ENCODE assay signal across 22 cellular contexts in the genomic region with DNA sequence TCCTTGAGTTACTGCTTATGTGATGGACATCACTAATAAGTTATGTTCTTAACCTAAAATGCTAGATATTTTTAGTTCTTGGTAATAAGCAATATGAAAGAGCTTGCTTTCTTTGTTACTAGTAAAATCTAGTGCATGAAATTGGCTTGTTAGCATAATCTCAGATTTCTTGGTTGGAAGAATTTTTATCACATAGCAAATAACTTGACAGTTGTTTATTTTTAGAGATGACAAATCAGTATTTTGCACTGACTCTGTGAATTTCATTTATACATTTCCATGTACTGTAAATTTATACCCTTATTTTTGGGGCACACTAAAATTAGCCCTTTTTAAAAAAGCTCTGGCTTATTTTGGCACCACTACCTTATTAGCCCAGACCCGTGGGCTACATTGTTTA. TPM values are rescaled to one million over a fixed set of nuclear protein-coding genes. Genes with fewer than 3 reads are reported as not detected.
A peak's percentile ranks its signal among the peaks of the same experiment; 100 is the strongest.
DNase-seq lines count a peak whose midpoint lies in the region; ATAC-seq and TF ChIP-seq lines count a peak whose summit lies in the region.
"Had no signal": no experiment of that assay in that cellular context is flagged by ENCODE, and none has a peak within 500 bp of the region (broad histone marks: within the 10 kb centered on the region; RNA-seq: fewer than 3 reads in every experiment).

No MANE protein-coding gene starts in this region.

- H3K4me1 Mint-ChIP-seq in osteocyte (ENCODE audit: unreplicated experiment) (peaks cover 30% of the 10 kb centered on the region), progenitor cell of endocrine pancreas (ENCODE audit: low read depth) (no peaks in the 10 kb centered on the region)

- H3K9ac ChIP-seq in SK-N-MC (ENCODE audit: insufficient read length) (no peak overlapping the region), fibroblast of lung (ENCODE audit: insufficient read depth, low read length) (no peak overlapping the region)

- 0 out of 2 replicates have a peak overlapping the region, but pooled peaks have one; percentile 21 for H3K4me3 ChIP-seq in SK-N-MC
- no peak overlapping the region for H3K4me3 ChIP-seq in fibroblast of lung (replicated peaks in 1 of 4; ENCODE audit: control extremely low read depth in 1 of 4, insufficient read depth in 1 of 4, low read depth in 3 of 4, low read length in 4 of 4)
- H3K4me3 ChIP-seq in breast epithelium = no peak overlapping the region
- H3K4me3 ChIP-seq: K562 had no signal

- no peak for ATAC-seq in HG02981 (IDR thresholded peaks at IDR 0.05; ENCODE audit: unreplicated experiment)
- ATAC-seq: K562 had no signal

- H3K9me3 ChIP-seq in SK-N-MC (ENCODE audit: low read depth, low read length) (no peaks in the 10 kb centered on the region), fibroblast of lung (ENCODE audit: control insufficient read depth, insufficient read depth, low read depth, low read length) (no peaks in the 10 kb centered on the region), breast epithelium (no peaks in the 10 kb centered on the region)

- H3K27me3 ChIP-seq in fibroblast of lung (ENCODE audit: control insufficient read depth, insufficient read depth, low read length) (no peaks in the 10 kb centered on the region), breast epithelium (no peaks in the 10 kb centered on the region)

- no peak overlapping the region for H2AFZ ChIP-seq in fibroblast of lung (ENCODE audit: low read length)

- H3K4me2 ChIP-seq in fibroblast of lung (ENCODE audit: extremely low read depth, insufficient read depth, low read length) = peak overlapping the region; percentile 17

- H3K36me3 ChIP-seq in SK-N-MC (ENCODE audit: insufficient read depth, low read length) = no peaks in the 10 kb centered on the region; the same call in 1 of the 2 replicates
- no peaks in the 10 kb centered on the region for H3K36me3 ChIP-seq in fibroblast of lung (ENCODE audit: control insufficient read depth, insufficient read depth, low read length)
- no peaks in the 10 kb centered on the region for H3K36me3 ChIP-seq in breast epithelium

- H3K79me2 ChIP-seq in fibroblast of lung (ENCODE audit: control insufficient read depth, insufficient read depth, low read length) = no peaks in the 10 kb centered on the region

- no peaks in the 10 kb centered on the region for H4K20me1 ChIP-seq in fibroblast of lung (ENCODE audit: control insufficient read depth, extremely low read depth, insufficient read depth, low read length)

- no peaks in the 10 kb centered on the region for H3K27me3 Mint-ChIP-seq in osteocyte (ENCODE audit: unreplicated experiment)
- no peaks in the 10 kb centered on the region for H3K27me3 Mint-ChIP-seq in progenitor cell of endocrine pancreas

- no peak overlapping the region for H3K4me3 Mint-ChIP-seq in osteocyte (ENCODE audit: unreplicated experiment)
- no peak overlapping the region for H3K4me3 Mint-ChIP-seq in progenitor cell of endocrine pancreas (ENCODE audit: low read depth)
- H3K4me3 Mint-ChIP-seq: CD14-positive monocyte had no signal

- peaks cover 2% of the 10 kb centered on the region for H3K36me3 Mint-ChIP-seq in osteocyte (ENCODE audit: unreplicated experiment)
- peaks cover 10% of the 10 kb centered on the region for H3K36me3 Mint-ChIP-seq in progenitor cell of endocrine pancreas (ENCODE audit: insufficient read depth)

- peaks cover 4% of the 10 kb centered on the region for H3K4me1 ChIP-seq in fibroblast of lung (ENCODE audit: control insufficient read depth, extremely low read depth, insufficient read depth, low read length)
- H3K4me1 ChIP-seq in breast epithelium = no peaks in the 10 kb centered on the region
- H3K4me1 ChIP-seq: Caco-2 had no signal

- peak; percentile 13 for DNase-seq in HCEC 1CT
- DNase-seq in SK-N-MC (ENCODE audit: low read depth, low spot score) = no peak
- DNase-seq in fibroblast of lung (ENCODE audit: low read depth in 2 of 2) = peak in 1 of 2 donors; percentile 55
- DNase-seq in osteocyte (ENCODE audit: extremely low spot score, unreplicated experiment) = no peak
- DNase-seq in progenitor cell of endocrine pancreas (ENCODE audit: low spot score, unreplicated experiment) = no peak
- DNase-seq in breast epithelium (ENCODE audit: low spot score in 2 of 2) = no peak
- DNase-seq in NCI-H1694 (lab: John Stamatoyannopoulos, UW) = no peak
- DNase-seq: AML-193, Caco-2, DMS153, GF-D8, GOT3, MV-4-11, NCI-H1417, NCI-H187 treated with DMSO at 0.1 percent for 48 hours, NCI-H2227 treated with DMSO at 0.1 percent for 48 hours, NCI-H510A treated with DMSO at 0.1 percent for 48 hours, NCI-H774, Right ventricle myocardium superior had no signal

- intact Hi-C loops in breast epithelium (cut with DNase I; ENCODE audit: low total_unique reads) = no loop called here

- peak overlapping the region; percentile 59 for H3K27ac ChIP-seq in SK-N-MC
- no peak overlapping the region for H3K27ac ChIP-seq in fibroblast of lung (ENCODE audit: insufficient read depth, low read length)
- H3K27ac ChIP-seq in breast epithelium = no peak overlapping the region

- H3K27ac Mint-ChIP-seq in osteocyte (ENCODE audit: unreplicated experiment) (peak overlapping the region; percentile 77), progenitor cell of endocrine pancreas (no peak overlapping the region)

- H3K9me3 Mint-ChIP-seq in osteocyte (ENCODE audit: unreplicated experiment) (peaks cover 1% of the 10 kb centered on the region), progenitor cell of endocrine pancreas (ENCODE audit: low read depth) (peaks cover 11% of the 10 kb centered on the region)

- TF ChIP-seq POLR2A in breast epithelium (IDR thresholded peaks at IDR 0.05) = no peak

- TF ChIP-seq CTCF in fibroblast of lung (conservative IDR thresholded peaks at IDR 0.05 in 1 of 2, IDR thresholded peaks at IDR 0.05 in 1 of 2; ENCODE audit: low read depth in 1 of 2, low read length in 2 of 2) (no peak), osteocyte (IDR thresholded peaks at IDR 0.05) (no peak), progenitor cell of endocrine pancreas (IDR thresholded peaks at IDR 0.05; ENCODE audit: unreplicated experiment) (no peak), breast epithelium (IDR thresholded peaks at IDR 0.05) (no peak)

RNA-seq across cellular contexts. Expression of gene LCLAT1, which starts 45.6 kb away (rescaled TPM):
- 17.7 and 43.3 TPM in 2 replicates for total RNA-seq in fibroblast of lung
- polyA plus RNA-seq in fibroblast of lung = 37.1 and 45.9 TPM in 2 replicates
- 9.7 and 15.9 TPM in 2 replicates for polyA plus RNA-seq in fibroblast of lung (2012)
- 16.7 and 19.4 TPM in 2 replicates for polyA minus RNA-seq in fibroblast of lung (ENCODE audit: low replicate concordance)
- total RNA-seq in osteocyte = 13.6 and 18.2 TPM in 2 replicates
- total RNA-seq in progenitor cell of endocrine pancreas = 26.0 and 29.3 TPM in 2 replicates
- total RNA-seq in breast epithelium = 10 to 100 TPM in 2 of 3 donors, 1 to 10 TPM in 1; 8.0 to 20.6 (median 19.7) TPM
